In the genomic region with DNA sequence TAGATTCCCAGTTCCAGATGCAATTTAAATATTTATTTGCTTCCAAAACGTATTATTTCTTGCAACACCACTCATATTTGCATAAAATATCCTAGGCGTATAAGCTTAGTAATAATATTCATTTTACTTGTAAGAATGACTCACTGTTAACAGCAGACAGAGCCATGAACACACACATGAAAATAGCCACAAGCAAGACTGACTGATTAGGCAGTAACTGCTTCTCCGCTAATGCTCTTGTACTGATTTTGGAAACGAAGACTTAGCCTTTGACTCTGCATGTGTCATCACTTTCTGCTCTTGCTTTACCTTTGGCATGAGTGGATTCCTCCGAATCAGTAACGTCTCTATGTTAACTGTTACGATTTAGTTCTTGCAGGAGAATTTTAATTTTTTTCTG, we compare ENCODE assay signal across 20 cellular contexts. TPM values are rescaled to one million over a fixed set of nuclear protein-coding genes. Genes with fewer than 3 reads are reported as not detected.
DNase-seq lines count a peak whose midpoint lies in the region; ATAC-seq and TF ChIP-seq lines count a peak whose summit lies in the region.
"Had no signal": no experiment of that assay in that cellular context is flagged by ENCODE, and none has a peak within 500 bp of the region (broad histone marks: within the 10 kb centered on the region; RNA-seq: fewer than 3 reads in every experiment).

No MANE protein-coding gene starts in this region.

- no peak overlapping the region for H3K4me2 ChIP-seq in trophoblast cell (ENCODE audit: low read length)

- H3K4me3 ChIP-seq in trophoblast cell (ENCODE audit: low read depth, low read length), result no peak overlapping the region
- H3K4me3 ChIP-seq: SJSA1 had no signal

- H3K18ac ChIP-seq in trophoblast cell (ENCODE audit: low read length), result no peak overlapping the region

- no peak overlapping the region for H3K9ac ChIP-seq in trophoblast cell (ENCODE audit: low read length)

- no peaks in the 10 kb centered on the region for H3K79me2 ChIP-seq in trophoblast cell (ENCODE audit: control insufficient read depth, insufficient read depth, low read length, poor library complexity)

- DNase-seq in HCEC 1CT (peak; percentile 87), NCI-H526 (lab: John Stamatoyannopoulos, UW) (peak; percentile 65 to 87), epithelial cell of prostate (ENCODE audit: low read depth, low spot score) (peak; percentile 59), trophoblast cell (peak; percentile 62 to 88), chondrocyte (ENCODE audit: low spot score) (no peak)
- DNase-seq in activated CD4-positive, CD25-positive, alpha-beta regulatory T cell (lab: John Stamatoyannopoulos, UW), result no peak
- DNase-seq: COR-L47, DMS153, KBM-7, NCI-H1092, NCI-H2081 treated with DMSO at 0.1 percent for 48 hours, NCI-H510A treated with DMSO at 0.1 percent for 48 hours, RPMI8226, SW 1271 had no signal

- H3K27me3 Mint-ChIP-seq in chondrocyte (ENCODE audit: low read depth), result peaks cover 8% of the 10 kb centered on the region

- no peak overlapping the region for H2AFZ ChIP-seq in trophoblast cell (ENCODE audit: insufficient read depth, low read length, poor library complexity)

- H4K91ac ChIP-seq in trophoblast cell (ENCODE audit: low read depth, low read length), result no peak overlapping the region

- no peaks in the 10 kb centered on the region for H3K79me1 ChIP-seq in trophoblast cell (ENCODE audit: low read length)

- H3K27ac Mint-ChIP-seq in chondrocyte (ENCODE audit: unreplicated experiment), result no peak overlapping the region
- H3K27ac Mint-ChIP-seq: CD14-positive monocyte had no signal

- H3K4ac ChIP-seq in trophoblast cell (ENCODE audit: low read depth, low read length), result no peak overlapping the region

- H3K27me3 ChIP-seq in trophoblast cell (ENCODE audit: insufficient read depth, low read length), result no peaks in the 10 kb centered on the region
- H3K27me3 ChIP-seq: SJSA1 had no signal

- TF ChIP-seq CTCF in chondrocyte (IDR thresholded peaks at IDR 0.05), result no peak

- H2BK12ac ChIP-seq in trophoblast cell (ENCODE audit: low read length), result no peak overlapping the region

- H2AK5ac ChIP-seq in trophoblast cell (ENCODE audit: low read length), result no peak overlapping the region

- H3K4me1 Mint-ChIP-seq in chondrocyte (ENCODE audit: low read depth), result no peaks in the 10 kb centered on the region
- H3K4me1 Mint-ChIP-seq: CD14-positive monocyte had no signal

- peaks cover 2% of the 10 kb centered on the region for H3K9me3 Mint-ChIP-seq in chondrocyte (ENCODE audit: low read depth)

- H3K27ac ChIP-seq in epithelial cell of prostate, result no peak overlapping the region
- H3K27ac ChIP-seq in trophoblast cell (ENCODE audit: low read depth, low read length), result no peak overlapping the region
- H3K27ac ChIP-seq: HL-60, SJSA1 had no signal

- H3K4me1 ChIP-seq in trophoblast cell (ENCODE audit: control insufficient read depth in 1 of 2, insufficient read depth in 2 of 2, low read length in 2 of 2), result no peaks in the 10 kb centered on the region
- H3K4me1 ChIP-seq: SJSA1 had no signal

- H3K14ac ChIP-seq in trophoblast cell (ENCODE audit: low read length), result no peak overlapping the region

- no peak overlapping the region for H4K8ac ChIP-seq in trophoblast cell (ENCODE audit: low read depth, low read length)

- no peak for ATAC-seq in HG02938 (IDR thresholded peaks at IDR 0.05; ENCODE audit: unreplicated experiment)

- H2BK5ac ChIP-seq in trophoblast cell (ENCODE audit: low read depth, low read length, poor library complexity), result no peak overlapping the region

- no peak overlapping the region for H3K4me3 Mint-ChIP-seq in chondrocyte (ENCODE audit: unreplicated experiment)
- H3K4me3 Mint-ChIP-seq: CD14-positive monocyte had no signal

- no peaks in the 10 kb centered on the region for H3K36me3 Mint-ChIP-seq in chondrocyte (ENCODE audit: low read depth)
- H3K36me3 Mint-ChIP-seq: CD14-positive monocyte had no signal

- WGBS in trophoblast cell (ENCODE audit: extremely low coverage, insufficient coverage, insufficient read length), result no CpG with 5 or more reads among the region's 7 CpGs

- H3K23ac ChIP-seq in trophoblast cell (ENCODE audit: low read length), result no peak overlapping the region

- no peaks in the 10 kb centered on the region for H3K36me3 ChIP-seq in trophoblast cell (ENCODE audit: control insufficient read depth in 1 of 2, insufficient read depth in 2 of 2, low read length in 2 of 2)
- H3K36me3 ChIP-seq: SJSA1 had no signal

- no peak overlapping the region for H4K12ac ChIP-seq in trophoblast cell (ENCODE audit: low read depth, low read length)

- H3K9me3 ChIP-seq in trophoblast cell (ENCODE audit: insufficient read depth, low read depth, low read length), result no peaks in the 10 kb centered on the region
- H3K9me3 ChIP-seq: SJSA1 had no signal

- no peak overlapping the region for H2BK120ac ChIP-seq in trophoblast cell (ENCODE audit: insufficient read depth, low read length, poor library complexity)

RNA-seq across cellular contexts. Expression of gene OR10Q1, which starts 6.0 kb away (rescaled TPM):
- polyA plus RNA-seq in trophoblast cell (2013), result not detected in 2 replicates
- total RNA-seq in chondrocyte, result not detected in 3 replicates
- total RNA-seq: A673, H4, SJSA1 had no signal
- polyA plus RNA-seq: CD14-positive monocyte had no signal

RNA-seq across cellular contexts. Expression of gene OR1S1, which starts 10.2 kb away (rescaled TPM):
- not detected in 2 replicates for polyA plus RNA-seq in trophoblast cell (2013)
- total RNA-seq in chondrocyte, result not detected in 3 replicates
- total RNA-seq: A673, H4, SJSA1 had no signal
- polyA plus RNA-seq: CD14-positive monocyte had no signal

RNA-seq across cellular contexts. Expression of gene OR1S2, which starts 18.8 kb away (rescaled TPM):
- polyA plus RNA-seq in trophoblast cell (2013), result not detected in 2 replicates
- total RNA-seq in chondrocyte, result not detected in 3 replicates
- total RNA-seq: A673, H4, SJSA1 had no signal
- polyA plus RNA-seq: CD14-positive monocyte had no signal

RNA-seq across cellular contexts. Expression of gene OR9Q2, which starts 33.9 kb away (rescaled TPM):
- polyA plus RNA-seq in trophoblast cell (2013), result not detected in 2 replicates
- total RNA-seq in chondrocyte, result not detected in 3 replicates
- total RNA-seq: A673, H4, SJSA1 had no signal
- polyA plus RNA-seq: CD14-positive monocyte had no signal

RNA-seq across cellular contexts. Expression of gene OR10W1, which starts 45.3 kb away (rescaled TPM):
- polyA plus RNA-seq in trophoblast cell (2013), result not detected in 2 replicates
- total RNA-seq in chondrocyte, result not detected in 3 replicates
- total RNA-seq: A673, H4, SJSA1 had no signal
- polyA plus RNA-seq: CD14-positive monocyte had no signal

Comparison
In these comparisons a context has a peak if more than half of its experiments do, and no peak if none do; other contexts are left out.
1. DNase-seq: peak in HCEC 1CT (single experiment), NCI-H526 (2 of 2), epithelial cell of prostate (single experiment) and trophoblast cell (2 of 2); none in chondrocyte (single experiment) and activated CD4-positive, CD25-positive, alpha-beta regulatory T cell (0 of 4).